In genomic region chr10:51843966-51844365, GRCh38 we compare ENCODE assay signal across 34 cellular contexts.
"Had no signal": no experiment of that assay in that cellular context is flagged by ENCODE, and none has a peak within 500 bp of the region (broad histone marks: within the 10 kb centered on the region; RNA-seq: fewer than 3 reads in every experiment).

No MANE protein-coding gene starts in this region.

- DNase-seq: Karpas-422, Kasumi-1, MG63, MM.1S, MV-4-11, NCI-H1048, NCI-H1092, NCI-H1092 treated with DMSO at 0.1 percent for 48 hours, NCI-H1105, NCI-H1105 treated with DMSO at 0.1 percent for 48 hours, NCI-H1417, NCI-H1417 treated with DMSO at 0.1 percent for 48 hours, NCI-H1436, NCI-H1436 treated with DMSO at 0.1 percent for 48 hours, NCI-H146, NCI-H1694, NCI-H1694 treated with DMSO at 0.1 percent for 48 hours, NCI-H187, NCI-H187 treated with DMSO at 0.1 percent for 48 hours, NCI-H1930, NCI-H2029, NCI-H2029 treated with DMSO at 0.1 percent for 48 hours, NCI-H2081, NCI-H2081 treated with DMSO at 0.1 percent for 48 hours, NCI-H2107, NCI-H2171, NCI-H2171 treated with DMSO at 0.1 percent for 48 hours, NCI-H2227 treated with DMSO at 0.1 percent for 48 hours, NCI-H226, NCI-H345, NCI-H446, NCI-H446 treated with DMSO at 0.1 percent for 48 hours, NCI-H510A, NCI-H510A treated with DMSO at 0.1 percent for 48 hours had no signal

- H3K27me3 ChIP-seq: MG63 had no signal

- H3K36me3 ChIP-seq: MG63 had no signal

- H3K9me3 ChIP-seq: MG63 had no signal

- H3K4me3 ChIP-seq: MG63 had no signal
